Comparison of ENCODE assay signal across 13 cellular contexts in the genomic region with DNA sequence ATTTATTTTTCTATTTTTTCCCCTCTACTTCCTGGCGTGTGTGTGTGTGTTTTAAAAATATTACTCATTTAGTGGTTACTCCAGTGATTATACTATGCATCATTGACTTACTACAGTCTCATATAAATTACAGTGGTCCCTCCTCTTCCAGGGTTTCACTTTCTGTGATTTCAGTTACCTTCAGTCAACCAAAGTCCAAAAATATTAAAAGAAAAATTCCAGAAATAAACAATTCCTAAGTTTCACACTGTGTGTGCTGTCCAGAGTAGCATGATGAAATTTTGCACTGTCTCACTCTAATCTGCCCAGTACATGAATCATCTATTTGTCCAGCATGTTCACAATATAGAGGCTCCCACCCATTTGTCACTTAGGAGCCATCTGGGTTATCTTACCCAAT. TPM values are rescaled to one million over a fixed set of nuclear protein-coding genes. Genes with fewer than 3 reads are reported as not detected.
A peak's percentile ranks its signal among the peaks of the same experiment; 100 is the strongest.
DNase-seq lines count a peak whose midpoint lies in the region; ATAC-seq, FAIRE-seq and TF ChIP-seq lines count a peak whose summit lies in the region.
"Had no signal": no experiment of that assay in that cellular context is flagged by ENCODE, and none has a peak within 500 bp of the region (broad histone marks: within the 10 kb centered on the region; RNA-seq: fewer than 3 reads in every experiment).

No MANE protein-coding gene starts in this region.

- peak overlapping the region in 1 of 2 experiments; percentile 20; a peak in 2 of 4 replicates for H3K27ac ChIP-seq in SK-N-SH (ENCODE audit: low read depth in 2 of 2, low read length in 1 of 2)
- H3K27ac ChIP-seq in MM.1S (ENCODE audit: low read length), result no peak overlapping the region
- H3K27ac ChIP-seq in SJCRH30, result no peak overlapping the region
- H3K27ac ChIP-seq: suprapubic skin had no signal

- TF ChIP-seq EP300 in SK-N-SH (IDR thresholded peaks at IDR 0.05; ENCODE audit: borderline replicate concordance in 1 of 2, low read depth in 1 of 2, low read length in 1 of 2), result no peak

- TF ChIP-seq CTCF in SK-N-SH (IDR thresholded peaks at IDR 0.05) (no peak), fibroblast of pulmonary artery (IDR thresholded peaks at IDR 0.05; ENCODE audit: low read length, missing control alignments) (no peak), MM.1S (IDR thresholded peaks at IDR 0.05; ENCODE audit: low read length) (no peak)

- 19% methylated on average over 1 of the region's 1 CpG for WGBS in SK-N-SH (ENCODE audit: low lambda C conversion rate)

- H3K36me3 ChIP-seq in SK-N-SH (replicated peaks in 1 of 2; ENCODE audit: control insufficient read depth in 1 of 2, insufficient read depth in 2 of 2, low read length in 1 of 2), result no peaks in the 10 kb centered on the region
- H3K36me3 ChIP-seq in MM.1S (replicated peaks; ENCODE audit: insufficient read depth, low read length), result no peaks in the 10 kb centered on the region
- H3K36me3 ChIP-seq in SJCRH30, result no peaks in the 10 kb centered on the region
- H3K36me3 ChIP-seq: suprapubic skin had no signal

- H3K27me3 ChIP-seq in SK-N-SH (ENCODE audit: insufficient read depth), result no peaks in the 10 kb centered on the region
- H3K27me3 ChIP-seq in MM.1S (replicated peaks; ENCODE audit: insufficient read depth, low read length), result no peaks in the 10 kb centered on the region
- no peaks in the 10 kb centered on the region for H3K27me3 ChIP-seq in SJCRH30
- H3K27me3 ChIP-seq: suprapubic skin had no signal

- H3K79me2 ChIP-seq in SK-N-SH (ENCODE audit: insufficient read depth) (no peaks in the 10 kb centered on the region), MM.1S (ENCODE audit: low read length) (no peaks in the 10 kb centered on the region)

- H3K4me2 ChIP-seq in SK-N-SH (no peak overlapping the region), MM.1S (ENCODE audit: low read depth, low read length) (no peak overlapping the region)

- no peak for TF ChIP-seq RAD21 in SK-N-SH (IDR thresholded peaks at IDR 0.05; ENCODE audit: low read length)

- peak; percentile 52 for FAIRE-seq in H54 (lab: Jason Lieb, UNC)

- ATAC-seq in GM21619 (IDR thresholded peaks at IDR 0.05; ENCODE audit: unreplicated experiment), result no peak
- ATAC-seq: activated naive CD8-positive, alpha-beta T cell treated with anti-CD3 and anti-CD28 coated beads, Interleukin-2, amount 50 U/mL, for 24 hours; right cardiac atrium had no signal

- no peak overlapping the region for H3K4me3 ChIP-seq in SK-N-SH (ENCODE audit: low read depth in 2 of 2, low read length in 1 of 2)
- H3K4me3 ChIP-seq in fibroblast of pulmonary artery (replicated peaks; ENCODE audit: low read depth, low read length), result no peak overlapping the region
- no peak overlapping the region for H3K4me3 ChIP-seq in MM.1S (ENCODE audit: low read length)
- no peak overlapping the region for H3K4me3 ChIP-seq in SJCRH30
- H3K4me3 ChIP-seq: suprapubic skin had no signal

- no peaks in the 10 kb centered on the region for H4K20me1 ChIP-seq in SK-N-SH (ENCODE audit: insufficient read depth)
- H4K20me1 ChIP-seq in MM.1S (ENCODE audit: insufficient read depth, low read length), result no peaks in the 10 kb centered on the region

- no peak for DNase-seq in H54 (ENCODE audit: insufficient read length, low spot score)
- DNase-seq in SK-N-SH, result no peak
- peak; percentile 72 for DNase-seq in fibroblast of pulmonary artery (ENCODE audit: low read depth)
- DNase-seq in stromal cell of bone marrow (ENCODE audit: low read depth), result peak; percentile 44
- DNase-seq in MM.1S, result no peak
- no peak for DNase-seq in SJCRH30
- DNase-seq: activated CD8-positive, alpha-beta memory T cell treated with anti-CD3 and anti-CD28 coated beads for 24 hours; activated naive CD8-positive, alpha-beta T cell treated with anti-CD3 and anti-CD28 coated beads, Interleukin-2, amount 50 U/mL, for 24 hours; DMS153; Karpas-422; right cardiac atrium had no signal

- H3K9ac ChIP-seq in SK-N-SH (no peak overlapping the region), MM.1S (ENCODE audit: low read length) (no peak overlapping the region)

- peaks cover 0 to 7% of the 10 kb centered on the region in 2 experiments; a peak in 1 of 4 replicates for H3K4me1 ChIP-seq in SK-N-SH (ENCODE audit: control insufficient read depth in 1 of 2, insufficient read depth in 2 of 2, low read depth in 1 of 2, low read length in 1 of 2)
- H3K4me1 ChIP-seq in MM.1S (ENCODE audit: low read length), result no peaks in the 10 kb centered on the region
- peaks cover 7% of the 10 kb centered on the region for H3K4me1 ChIP-seq in SJCRH30

- H3F3A ChIP-seq in SK-N-SH (replicated peaks; ENCODE audit: insufficient read depth) (peaks cover 8% of the 10 kb centered on the region), MM.1S (ENCODE audit: insufficient read depth, low read length) (no peaks in the 10 kb centered on the region)

- no peak for TF ChIP-seq POLR2A in H54 (IDR thresholded peaks at IDR 0.05; ENCODE audit: low read depth, low read length)

- H3K9me3 ChIP-seq in SK-N-SH (no peaks in the 10 kb centered on the region), MM.1S (replicated peaks; ENCODE audit: insufficient read depth, low read length) (no peaks in the 10 kb centered on the region), SJCRH30 (replicated peaks) (no peaks in the 10 kb centered on the region; the same call in 1 of the 2 replicates)
- H3K9me3 ChIP-seq: suprapubic skin had no signal

- no peaks in the 10 kb centered on the region for H3K9me2 ChIP-seq in SK-N-SH
- H3K9me2 ChIP-seq in MM.1S (replicated peaks; ENCODE audit: insufficient read depth, low read length), result no peaks in the 10 kb centered on the region

- H2AFZ ChIP-seq in SK-N-SH (ENCODE audit: low read depth) (no peak overlapping the region), MM.1S (ENCODE audit: low read length) (no peak overlapping the region)

- POLR2A ChIA-PET in SK-N-SH (lab: Yijun Ruan, JAX), result no interaction called here

- CTCF ChIA-PET in SK-N-SH (lab: Yijun Ruan, JAX), result no interaction called here

TF ChIP-seq in SK-N-SH, 30 proteins besides CTCF, POLR2A, EP300 and RAD21:
- TF ChIP-seq NFIC (IDR thresholded peaks at IDR 0.05; ENCODE audit: borderline replicate concordance) (no peak), TCF12 (IDR thresholded peaks at IDR 0.05) (peak; percentile 40), TEAD4 (IDR thresholded peaks at IDR 0.05; ENCODE audit: borderline replicate concordance, insufficient read depth) (no peak), TAF1 (IDR thresholded peaks at IDR 0.05; ENCODE audit: borderline replicate concordance, low read depth, low read length) (no peak)
TF ChIP-seq in SK-N-SH: peak in this region for 1.

RNA-seq across cellular contexts. Expression of a gene that starts 47.4 kb away (rescaled TPM):
- polyA plus RNA-seq in SK-N-SH (2012; rRNA removed), result 2.3 and 2.4 TPM in 2 replicates
- polyA plus RNA-seq in SK-N-SH (2012; cell fraction: cytosol; rRNA removed), result 2.9 and 4.3 TPM in 2 replicates
- 1.9 and 2.3 TPM in 2 replicates for polyA plus RNA-seq in SK-N-SH (2012; cell fraction: nucleus; rRNA removed)
- total RNA-seq in SJCRH30 (2014; rRNA removed; shearing (Covaris generic)), result 6.3 and 7.4 TPM in 2 replicates

Comparison
In these comparisons a context has a peak if more than half of its experiments do, and no peak if none do; other contexts are left out.
1. DNase-seq: peak in fibroblast of pulmonary artery (single experiment) and stromal cell of bone marrow (single experiment); none in H54 (single experiment), SK-N-SH (single experiment), MM.1S (single experiment) and SJCRH30 (0 of 2).